ENCODE assay signal across 30 cellular contexts in the genomic region with DNA sequence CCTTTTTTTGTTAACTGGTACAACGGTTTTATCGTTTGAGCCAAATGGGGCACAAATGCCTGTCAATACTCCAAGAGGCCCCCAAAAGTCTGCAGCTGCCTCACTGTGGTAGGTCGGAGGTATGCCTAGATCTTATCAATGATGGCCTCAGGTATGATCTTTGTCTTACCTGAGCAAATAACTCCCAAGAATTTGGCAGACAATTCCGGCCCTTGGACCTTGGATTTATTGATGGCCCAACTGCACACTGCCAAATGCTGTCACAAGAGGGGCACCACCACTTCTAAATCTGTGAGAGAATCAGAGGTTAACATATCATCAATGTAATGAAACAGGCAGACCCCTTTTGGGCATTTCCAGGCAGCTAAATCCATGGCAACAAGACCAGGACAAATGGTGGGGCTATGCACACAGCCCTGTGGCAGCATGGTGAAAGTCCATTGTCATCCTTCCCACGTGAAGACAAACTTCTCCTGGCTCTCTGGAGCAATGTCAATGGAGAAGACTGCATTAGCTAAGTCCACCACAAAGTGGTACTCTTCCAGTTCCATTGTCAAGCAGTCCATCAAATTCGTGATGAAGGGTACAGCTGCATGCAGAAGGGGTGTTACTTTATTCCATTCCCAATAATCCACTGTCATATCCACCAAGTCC. TPM values are rescaled to one million over a fixed set of nuclear protein-coding genes. Genes with fewer than 3 reads are reported as not detected.
"Had no signal": no experiment of that assay in that cellular context is flagged by ENCODE, and none has a peak within 500 bp of the region (broad histone marks: within the 10 kb centered on the region; RNA-seq: fewer than 3 reads in every experiment).

No MANE protein-coding gene starts in this region.

- H3K36me3 ChIP-seq: neural progenitor cell, ovary, stomach, thoracic aorta, thyroid gland, tibial nerve, upper lobe of left lung, vagina had no signal

- H3K9ac ChIP-seq: neural progenitor cell, parathyroid adenoma had no signal

- ATAC-seq: natural killer cell; psoas muscle; right cardiac atrium; sciatic nerve; stimulated activated effector memory CD8-positive, alpha-beta T cell treated with anti-CD3 and anti-CD28 coated beads, Interleukin-12 subunit alpha, Interleukin-12 subunit beta, amount 100 ng/mL, for 72 hours; stimulated activated naive B cell treated with anti-CD40 and anti-IgM and Interleukin-4, amounts not matched to agents 10 μg/mL and 1 μg/mL and 100 μg/mL, for 72 hours had no signal

- FAIRE-seq: urothelium cell line had no signal

- H2AFZ ChIP-seq: neural progenitor cell, parathyroid adenoma had no signal

- H3K27ac ChIP-seq: neural progenitor cell, ovary, parathyroid adenoma, psoas muscle, skin epidermis, stomach, thoracic aorta, thyroid gland, tibial nerve, upper lobe of left lung, vagina had no signal

- H3K4me2 ChIP-seq: neural progenitor cell had no signal

- H3K4me3 ChIP-seq: neural progenitor cell, ovary, psoas muscle, skin epidermis, stomach, thoracic aorta, thyroid gland, tibial nerve, upper lobe of left lung, vagina had no signal

- H3K4me1 ChIP-seq: neural progenitor cell, parathyroid adenoma, psoas muscle, stomach, thyroid gland, tibial nerve, upper lobe of left lung, vagina had no signal

- DNase-seq: natural killer cell; occipital lobe; ovary; posterior cingulate gyrus; psoas muscle; right cardiac atrium; stimulated activated CD4-positive, alpha-beta T cell treated with anti-CD3 and anti-CD28 coated beads, Interleukin-15, amount 100 ng/mL, for 24 hours; stimulated activated CD4-positive, alpha-beta T cell treated with anti-CD3 and anti-CD28 coated beads, Interleukin-2, amount 100 ng/mL, for 24 hours; stimulated activated CD4-positive, alpha-beta T cell treated with anti-CD3 and anti-CD28 coated beads, Interleukin-2, amount 100 ng/mL, for 48 hours; stimulated activated CD4-positive, alpha-beta T cell treated with anti-CD3 and anti-CD28 coated beads, Interleukin-4, amount 100 ng/mL, for 24 hours; stimulated activated naive B cell treated with anti-CD40 and anti-IgM and Interleukin-4, amounts not matched to agents 10 μg/mL and 1 μg/mL and 100 μg/mL, for 72 hours; stimulated activated naive CD4-positive, alpha-beta T cell treated with Interleukin-2 at 50 U/mL for 16 hours; stomach; thyroid gland; trophoblast cell; upper lobe of left lung had no signal

- H3K79me2 ChIP-seq: parathyroid adenoma had no signal

- H3K27me3 ChIP-seq: neural progenitor cell, ovary, stomach, thyroid gland, tibial nerve, upper lobe of left lung, vagina had no signal

- H3K9me3 ChIP-seq: ovary, psoas muscle, stomach, thoracic aorta, thyroid gland, tibial nerve, upper lobe of left lung, vagina had no signal

RNA-seq across cellular contexts. Expression of a gene that starts 28.6 kb away (rescaled TPM):
- total RNA-seq: natural killer cell, occipital lobe, osteoblast, progenitor cell of endocrine pancreas, renal cortical epithelial cell, right cardiac atrium, sciatic nerve, temporal lobe, thoracic aorta, vagina had no signal
- polyA plus RNA-seq: neural cell, right cardiac atrium had no signal
